Comparison of ENCODE assay signal across 8 cellular contexts in genomic region chr14:24194186-24194872, GRCh38. TPM values are rescaled to one million over a fixed set of nuclear protein-coding genes. Genes with fewer than 3 reads are reported as not detected.
A peak's percentile ranks its signal among the peaks of the same experiment; 100 is the strongest.
DNase-seq lines count a peak whose midpoint lies in the region; ATAC-seq and TF ChIP-seq lines count a peak whose summit lies in the region.

No MANE protein-coding gene starts in this region.

- intact Hi-C loops in upper lobe of right lung (cut with DNase I), result no loop called here

- H3K23ac ChIP-seq in mesenchymal stem cell (ENCODE audit: low read length in 2 of 2), result no peak overlapping the region

- 92% methylated on average over 5 of the region's 7 CpGs for WGBS in mesenchymal stem cell

- no peak for DNase-seq in activated naive CD4-positive, alpha-beta T cell (lab: John Stamatoyannopoulos, UW)
- DNase-seq in astrocyte of the spinal cord (ENCODE audit: low read depth, low spot score) (no peak), mesenchymal stem cell (peak; percentile 6), upper lobe of right lung (no peak), GDM1 (lab: John Stamatoyannopoulos, UW) (no peak)

- peak overlapping the region; percentile 100 for H3K9ac ChIP-seq in mesenchymal stem cell (ENCODE audit: low read length)

- H3K4me1 ChIP-seq in mesenchymal stem cell (ENCODE audit: control insufficient read depth, insufficient read depth, low read depth, low read length), result peaks cover 9% of the 10 kb centered on the region
- peaks cover 26% of the 10 kb centered on the region for H3K4me1 ChIP-seq in upper lobe of right lung

- no peak overlapping the region for H3K27ac ChIP-seq in mesenchymal stem cell (ENCODE audit: low read length, poor library complexity, severe bottlenecking)
- peak overlapping the region; percentile 100 for H3K27ac ChIP-seq in upper lobe of right lung

- H3K18ac ChIP-seq in mesenchymal stem cell (ENCODE audit: low read depth in 1 of 2, low read length in 2 of 2), result no peak overlapping the region

- H2BK15ac ChIP-seq in mesenchymal stem cell (ENCODE audit: low read depth, poor library complexity, severe bottlenecking), result no peak overlapping the region

- ATAC-seq in upper lobe of right lung (no peak), HG02798 (IDR thresholded peaks at IDR 0.05; ENCODE audit: poor library complexity, unreplicated experiment) (no peak), GM18519 (IDR thresholded peaks at IDR 0.05; ENCODE audit: low FRiP score, unreplicated experiment) (no peak)

- H3K4me3 ChIP-seq in astrocyte of the spinal cord (ENCODE audit: low read depth, low read length) (peak overlapping the region; percentile 84), mesenchymal stem cell (ENCODE audit: insufficient read depth in 1 of 2, low read depth in 1 of 2, low read length in 2 of 2) (peak overlapping the region; percentile 82 to 94), upper lobe of right lung (peak overlapping the region; percentile 89)

- TF ChIP-seq CTCF in astrocyte of the spinal cord (IDR thresholded peaks at IDR 0.05; ENCODE audit: low read depth, low read length) (no peak), upper lobe of right lung (IDR thresholded peaks at IDR 0.05) (no peak)

- H3K79me1 ChIP-seq in mesenchymal stem cell (replicated peaks; ENCODE audit: low read length, poor library complexity, severe bottlenecking), result peaks cover 29% of the 10 kb centered on the region

- H3K4me3 Mint-ChIP-seq in activated naive CD4-positive, alpha-beta T cell treated with anti-CD3 and anti-CD28 coated beads, Interleukin-2, amount 50 U/mL, for 24 hours, result peak overlapping the region; percentile 94

- no peaks in the 10 kb centered on the region for H3K27me3 ChIP-seq in mesenchymal stem cell (ENCODE audit: control insufficient read depth in 1 of 2, insufficient read depth in 1 of 2, low read length in 2 of 2)
- H3K27me3 ChIP-seq in upper lobe of right lung, result no peaks in the 10 kb centered on the region

- peaks cover 62% of the 10 kb centered on the region for H3K4me1 Mint-ChIP-seq in activated naive CD4-positive, alpha-beta T cell treated with anti-CD3 and anti-CD28 coated beads, Interleukin-2, amount 50 U/mL, for 24 hours

- no peak overlapping the region for H3K14ac ChIP-seq in mesenchymal stem cell (ENCODE audit: low read length in 2 of 2)

- no peak overlapping the region for H2AK5ac ChIP-seq in mesenchymal stem cell (ENCODE audit: low read length, severe bottlenecking)

- H3K9me3 Mint-ChIP-seq in activated naive CD4-positive, alpha-beta T cell treated with anti-CD3 and anti-CD28 coated beads, Interleukin-2, amount 50 U/mL, for 24 hours, result no peaks in the 10 kb centered on the region

- in situ Hi-C loops in astrocyte of the spinal cord (cut with HindIII; ENCODE audit: low sequenced_read_pairs), result no loop called here

- H3K4ac ChIP-seq in mesenchymal stem cell (ENCODE audit: low read depth in 1 of 2, low read length in 2 of 2), result no peak overlapping the region

- no peak overlapping the region for H2BK120ac ChIP-seq in mesenchymal stem cell (ENCODE audit: low read depth, low read length)

- H3K9me3 ChIP-seq in mesenchymal stem cell (ENCODE audit: control insufficient read depth, low read length) (no peaks in the 10 kb centered on the region), upper lobe of right lung (no peaks in the 10 kb centered on the region)

- peaks cover 24 to 45% of the 10 kb centered on the region in 2 experiments for H3K36me3 ChIP-seq in mesenchymal stem cell (ENCODE audit: control insufficient read depth in 1 of 2, insufficient read depth in 2 of 2, low read depth in 1 of 2, low read length in 2 of 2)
- peaks cover 23% of the 10 kb centered on the region for H3K36me3 ChIP-seq in upper lobe of right lung

- no peaks in the 10 kb centered on the region for H3K27me3 Mint-ChIP-seq in activated naive CD4-positive, alpha-beta T cell treated with anti-CD3 and anti-CD28 coated beads, Interleukin-2, amount 50 U/mL, for 24 hours

- peak overlapping the region; percentile 57 for H3K27ac Mint-ChIP-seq in activated naive CD4-positive, alpha-beta T cell treated with anti-CD3 and anti-CD28 coated beads, Interleukin-2, amount 50 U/mL, for 24 hours

- H4K91ac ChIP-seq in mesenchymal stem cell (ENCODE audit: low read length), result no peak overlapping the region

- no peak overlapping the region for H2BK5ac ChIP-seq in mesenchymal stem cell (ENCODE audit: low read depth, low read length, poor library complexity, severe bottlenecking)

- peaks cover 8% of the 10 kb centered on the region for H3K36me3 Mint-ChIP-seq in activated naive CD4-positive, alpha-beta T cell treated with anti-CD3 and anti-CD28 coated beads, Interleukin-2, amount 50 U/mL, for 24 hours

- no peak overlapping the region for H2AFZ ChIP-seq in mesenchymal stem cell (ENCODE audit: low read depth, low read length)

- peak overlapping the region; percentile 90 for H4K8ac ChIP-seq in mesenchymal stem cell (ENCODE audit: low read length)

- peak overlapping the region; percentile 67 for H3K4me2 ChIP-seq in mesenchymal stem cell (ENCODE audit: low read length, poor library complexity, severe bottlenecking)

- H2BK12ac ChIP-seq in mesenchymal stem cell (ENCODE audit: low read length in 2 of 2), result peak overlapping the region in 1 of 2 experiments; percentile 21

RNA-seq across cellular contexts. Expression of gene TM9SF1, which starts 0.9 kb away (rescaled TPM):
- polyA plus RNA-seq in mesenchymal stem cell (2013, experiment 1 of 2), result 61.6 TPM
- 61.9 TPM for polyA plus RNA-seq in mesenchymal stem cell (2013, experiment 2 of 2)
- 52.0 TPM for total RNA-seq in upper lobe of right lung

RNA-seq across cellular contexts. Expression of gene IPO4, which starts 5.7 kb away (rescaled TPM):
- polyA plus RNA-seq in mesenchymal stem cell (2013, experiment 1 of 2), result 16.9 TPM
- polyA plus RNA-seq in mesenchymal stem cell (2013, experiment 2 of 2), result 17.0 TPM
- 25.1 TPM for total RNA-seq in upper lobe of right lung

RNA-seq across cellular contexts. Expression of gene TSSK4, which starts 11.2 kb away (rescaled TPM):
- 0.07 TPM for polyA plus RNA-seq in mesenchymal stem cell (2013, experiment 1 of 2)
- polyA plus RNA-seq in mesenchymal stem cell (2013, experiment 2 of 2), result 0.04 TPM
- not detected for total RNA-seq in upper lobe of right lung

RNA-seq across cellular contexts. Expression of gene CHMP4A, which starts 19.0 kb away (rescaled TPM):
- 40.1 TPM for polyA plus RNA-seq in mesenchymal stem cell (2013, experiment 1 of 2)
- polyA plus RNA-seq in mesenchymal stem cell (2013, experiment 2 of 2), result 38.0 TPM
- 48.0 TPM for total RNA-seq in upper lobe of right lung

RNA-seq across cellular contexts. Expression of gene MDP1, which starts 21.5 kb away (rescaled TPM):
- polyA plus RNA-seq in mesenchymal stem cell (2013, experiment 1 of 2), result 24.8 TPM
- 26.3 TPM for polyA plus RNA-seq in mesenchymal stem cell (2013, experiment 2 of 2)
- total RNA-seq in upper lobe of right lung, result 17.8 TPM
